In the genomic region with DNA sequence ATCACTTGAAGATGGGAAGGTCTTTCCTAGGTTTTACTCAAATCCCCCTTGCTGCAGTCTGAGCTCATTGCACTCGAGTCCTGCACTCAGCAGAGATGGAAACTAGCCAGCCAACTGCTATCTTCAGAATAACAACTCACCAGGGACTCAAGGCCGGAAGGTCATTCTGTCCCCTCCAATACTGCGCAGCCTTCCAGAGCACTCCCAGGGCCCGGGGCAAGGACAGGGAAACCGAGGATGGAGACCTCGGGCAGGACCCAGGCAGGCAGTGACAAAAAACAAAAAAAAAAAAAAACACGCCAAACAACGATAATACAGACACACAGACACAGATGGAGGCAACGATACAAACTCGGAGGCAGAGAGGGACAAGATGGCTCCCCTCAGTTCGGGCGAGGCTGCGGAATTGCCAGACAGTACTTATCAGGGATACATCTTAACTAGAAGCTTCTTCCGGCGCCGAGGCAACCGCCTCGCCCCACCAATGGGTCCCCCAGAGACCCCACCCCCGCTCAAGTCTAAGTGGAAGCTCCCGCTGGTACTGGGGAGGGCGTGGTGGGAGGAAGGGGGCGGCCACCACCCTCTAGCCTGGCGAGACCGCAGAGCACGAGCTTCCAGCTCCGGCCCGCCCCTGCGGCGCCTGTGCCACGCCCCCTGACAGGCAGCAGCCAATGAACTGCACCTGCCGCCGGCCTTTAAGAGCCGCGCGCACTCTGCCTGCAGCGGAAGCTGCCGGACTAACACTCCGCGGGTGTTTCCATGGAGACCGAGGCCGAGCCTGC, we compare ENCODE assay signal across 8 cellular contexts. TPM values are rescaled to one million over a fixed set of nuclear protein-coding genes. Genes with fewer than 3 reads are reported as not detected.
DNase-seq lines count a peak whose midpoint lies in the region; ATAC-seq, FAIRE-seq and TF ChIP-seq lines count a peak whose summit lies in the region.

No MANE protein-coding gene starts in this region.

- TF ChIP-seq CTCF in kidney (IDR thresholded peaks at IDR 0.05; ENCODE audit: borderline replicate concordance, extremely low read depth, insufficient read depth) = peak; percentile 17

- peaks cover 6 to 13% of the 10 kb centered on the region in 2 donors for H3K4me1 ChIP-seq in kidney (ENCODE audit: control insufficient read depth in 1 of 2, insufficient read depth in 1 of 2, low read depth in 1 of 2, low read length in 2 of 2)

- intact Hi-C loops in kidney (cut with DNase I) = no loop called here

- no peaks in the 10 kb centered on the region for H3K36me3 ChIP-seq in kidney (ENCODE audit: control insufficient read depth in 1 of 2, insufficient read depth in 2 of 2, low read length in 2 of 2)

- DNase-seq in AML-193 (lab: John Stamatoyannopoulos, UW) (peak; percentile 96 to 98), NCI-H446 (lab: John Stamatoyannopoulos, UW) (peak; percentile 90 to 99), cerebellar nuclear complex (lab: John Stamatoyannopoulos, UW) (peak; percentile 93 to 94), kidney (peak; percentile 100)
- DNase-seq in stimulated activated CD4-positive, alpha-beta T cell treated with anti-CD3 and anti-CD28 coated beads, Interleukin-15, amount 100 ng/mL, for 1 hour (ENCODE audit: low read depth in 1 of 2, low spot score in 1 of 2) = peak; percentile 88 to 92

- peak overlapping the region; percentile 83 to 86 for H3K27ac ChIP-seq in kidney (ENCODE audit: low read depth in 2 of 2, low read length in 2 of 2)

- ATAC-seq in GM19043 (IDR thresholded peaks at IDR 0.05; ENCODE audit: low read depth, unreplicated experiment) = peak; percentile 93
- ATAC-seq in HG03354 (IDR thresholded peaks at IDR 0.05; ENCODE audit: poor library complexity, severe bottlenecking, unreplicated experiment) = peak; percentile 96
- peak; percentile 97 for ATAC-seq in activated CD4-positive, CD25-positive, alpha-beta regulatory T cell treated with anti-CD3 and anti-CD28 coated beads, Interleukin-2, amount 50 U/mL, for 24 hours

- H3K9me3 ChIP-seq in kidney (ENCODE audit: control insufficient read depth in 1 of 2, low read length in 2 of 2) = no peaks in the 10 kb centered on the region

- H3K9ac ChIP-seq in kidney (ENCODE audit: low read length in 2 of 2) = peak overlapping the region; percentile 71 to 73

- peak; percentile 58 for FAIRE-seq in kidney (lab: Jason Lieb, UNC)

- peak overlapping the region; percentile 78 to 93 for H3K4me3 ChIP-seq in kidney (ENCODE audit: low read length in 2 of 2)

RNA-seq across cellular contexts. Expression of a gene that starts 7.0 kb away (rescaled TPM):
- total RNA-seq in kidney = 9.3 TPM
- 2.7 TPM for polyA plus RNA-seq in kidney (ENCODE audit: insufficient read depth, low read depth, low replicate concordance)

RNA-seq across cellular contexts. Expression of a gene that starts 17.5 kb away (rescaled TPM):
- total RNA-seq in kidney = 47.4 TPM
- 15.9 TPM for polyA plus RNA-seq in kidney (ENCODE audit: insufficient read depth, low read depth, low replicate concordance)

Comparison
In these comparisons a context has a peak if more than half of its experiments do, and no peak if none do; other contexts are left out.
1. Peak in every context shown above with its lines: DNase-seq, ATAC-seq, H3K4me3 ChIP-seq and H3K27ac ChIP-seq.